ENCODE assay signal across 26 cellular contexts in genomic region chr6:63554782-63555181, GRCh38.
"Had no signal": no experiment of that assay in that cellular context is flagged by ENCODE, and none has a peak within 500 bp of the region (broad histone marks: within the 10 kb centered on the region; RNA-seq: fewer than 3 reads in every experiment).

No MANE protein-coding gene starts in this region.

- FAIRE-seq: astrocyte had no signal

- H3K4me1 Mint-ChIP-seq: brain had no signal

- H3K27ac ChIP-seq: cardiac muscle cell, Peyer's patch, RWPE1, SJSA1 had no signal

- H3K36me3 ChIP-seq: cardiac muscle cell, Peyer's patch, SJSA1 had no signal

- H3K9me3 ChIP-seq: Peyer's patch, SJSA1 had no signal

- H3K4me3 Mint-ChIP-seq: activated CD8-positive, alpha-beta memory T cell treated with anti-CD3 and anti-CD28 coated beads, Interleukin-2, amount 10 ng/mL, durations not matched to agents 7 days and 5 days; activated naive CD4-positive, alpha-beta T cell treated with anti-CD3 and anti-CD28 coated beads for 36 hours; activated naive CD8-positive, alpha-beta T cell; activated T-cell treated with anti-CD3 and anti-CD28 coated beads, Interleukin-2, amount 50 U/mL, for 4 hours; brain; T-helper 1 cell treated with Interleukin-12 subunit alpha and Interleukin-12 subunit beta and Interleukin-4 antibody, amounts not matched to agents 30 μg/mL and 1 μg/mL, for 36 hours had no signal

- H3K4me1 ChIP-seq: Peyer's patch, SJSA1 had no signal

- H3K27me3 ChIP-seq: cardiac muscle cell, Peyer's patch, SJSA1 had no signal

- H3K36me3 Mint-ChIP-seq: activated CD8-positive, alpha-beta memory T cell treated with anti-CD3 and anti-CD28 coated beads, Interleukin-2, amount 10 ng/mL, durations not matched to agents 7 days and 5 days; activated naive CD8-positive, alpha-beta T cell; brain had no signal

- H3K9me3 Mint-ChIP-seq: activated naive CD4-positive, alpha-beta T cell treated with anti-CD3 and anti-CD28 coated beads for 36 hours; activated T-cell treated with anti-CD3 and anti-CD28 coated beads, Interleukin-2, amount 50 U/mL, for 4 hours; brain; T-helper 1 cell treated with Interleukin-12 subunit alpha and Interleukin-12 subunit beta and Interleukin-4 antibody, amounts not matched to agents 30 μg/mL and 1 μg/mL, for 36 hours had no signal

- ATAC-seq: activated CD8-positive, alpha-beta memory T cell treated with anti-CD3 and anti-CD28 coated beads, Interleukin-2, amount 10 ng/mL, durations not matched to agents 7 days and 5 days; activated T-cell treated with anti-CD3 and anti-CD28 coated beads, Interleukin-2, amount 50 U/mL, for 4 hours had no signal

- DNase-seq: activated CD4-positive, alpha-beta T cell treated with anti-CD3 and anti-CD28 coated beads for 48 hours; activated CD4-positive, alpha-beta T cell treated with anti-CD3 and anti-CD28 coated beads, Interleukin-2, amount 50 U/mL, for 4 hours; activated CD4-positive, CD25-positive, alpha-beta regulatory T cell treated with anti-CD3 and anti-CD28 coated beads, Interleukin-2, amount 50 U/mL, for 72 hours; activated CD8-positive, alpha-beta memory T cell treated with anti-CD3 and anti-CD28 coated beads, Interleukin-2, amount 10 ng/mL, durations not matched to agents 7 days and 5 days; activated effector memory CD4-positive, alpha-beta T cell treated with anti-CD3 and anti-CD28 coated beads, Interleukin-2, amount 50 U/mL, for 16 hours; activated naive CD4-positive, alpha-beta T cell treated with anti-CD3 and anti-CD28 coated beads for 36 hours; activated T-cell treated with anti-CD3 and anti-CD28 coated beads, Interleukin-2, amount 50 U/mL, for 4 hours; amygdala; NCI-H1092; NCI-H1417; NCI-H1930; NCI-H2171; NCI-H226; NCI-H526 treated with DMSO at 0.1 percent for 48 hours; NCI-H82; NK-92 treated with Interleukin-12 subunit alpha and Interleukin-12 subunit beta, amount 100 ng/mL, for 24 hours; OCI-M1; Peyer's patch; SHP77 had no signal

- H3K27ac Mint-ChIP-seq: activated CD8-positive, alpha-beta memory T cell treated with anti-CD3 and anti-CD28 coated beads, Interleukin-2, amount 10 ng/mL, durations not matched to agents 7 days and 5 days; activated naive CD4-positive, alpha-beta T cell treated with anti-CD3 and anti-CD28 coated beads for 36 hours; activated naive CD8-positive, alpha-beta T cell; brain; T-helper 1 cell treated with Interleukin-12 subunit alpha and Interleukin-12 subunit beta and Interleukin-4 antibody, amounts not matched to agents 30 μg/mL and 1 μg/mL, for 36 hours had no signal

- H3K4me3 ChIP-seq: cardiac muscle cell, Peyer's patch, SJSA1 had no signal

- H3K27me3 Mint-ChIP-seq: brain had no signal
